25 cellular contexts compared by ENCODE assay signal in the genomic region with DNA sequence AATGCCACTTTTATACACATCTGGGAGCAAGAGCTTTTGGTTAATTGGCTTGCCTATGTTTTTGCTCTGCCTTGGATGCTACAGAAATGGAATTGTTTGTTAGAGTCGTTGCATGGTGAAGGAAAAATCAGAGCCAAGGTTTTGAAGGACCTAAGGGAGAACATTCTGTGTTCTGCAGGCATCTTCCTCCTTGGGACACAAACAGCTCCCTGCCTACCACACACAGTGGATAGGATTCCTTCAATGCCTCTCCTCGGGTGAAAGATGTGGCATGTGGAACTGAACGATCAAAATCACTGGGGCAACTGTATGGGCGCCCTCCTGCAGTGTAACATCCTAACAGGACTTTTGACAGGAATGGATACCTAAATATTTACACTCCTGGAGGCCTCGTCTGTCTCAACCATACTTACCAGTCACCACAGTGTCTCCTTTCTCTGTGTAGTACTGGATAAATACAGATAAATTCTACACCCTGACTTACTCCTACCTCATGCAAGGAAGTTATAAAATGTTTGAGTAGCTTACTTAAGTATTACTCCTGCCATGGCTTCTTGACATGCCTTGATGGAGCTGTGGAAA.
DNase-seq lines count a peak whose midpoint lies in the region; ATAC-seq and TF ChIP-seq lines count a peak whose summit lies in the region.
"Had no signal": no experiment of that assay in that cellular context is flagged by ENCODE, and none has a peak within 500 bp of the region (broad histone marks: within the 10 kb centered on the region; RNA-seq: fewer than 3 reads in every experiment).

No MANE protein-coding gene starts in this region.

- TF ChIP-seq EP300 in gastroesophageal sphincter (IDR thresholded peaks at IDR 0.05) = no peak

- peak overlapping the region; percentile 75 to 96 (median 87) for H3K27ac ChIP-seq in gastroesophageal sphincter
- peak overlapping the region; percentile 64 for H3K27ac ChIP-seq in stomach smooth muscle (ENCODE audit: low read length)
- H3K27ac ChIP-seq: heart right ventricle, suprapubic skin had no signal

- TF ChIP-seq POLR2A in gastroesophageal sphincter (IDR thresholded peaks at IDR 0.05) = no peak

- H3K9me3 Mint-ChIP-seq in activated T-cell treated with anti-CD3 and anti-CD28 coated beads, Interleukin-2, amount 50 U/mL, for 72 hours = peaks cover 0 to 2% of the 10 kb centered on the region in 2 donors
- peaks cover 3% of the 10 kb centered on the region for H3K9me3 Mint-ChIP-seq in activated T-cell treated with anti-CD3 and anti-CD28 coated beads, Interleukin-2, amount 50 U/mL, for 4 hours
- H3K9me3 Mint-ChIP-seq in activated T-helper 1 cell treated with anti-CD3 and anti-CD28 coated beads, Interleukin-12 subunit alpha, Interleukin-12 subunit beta, Interleukin-2, Interleukin-4 antibody, amounts not matched to agents 30 ng/mL and 10 ng/mL and 1 ng/mL, durations not matched to agents 14 hours and 24 hours and 36 hours = peaks cover 8% of the 10 kb centered on the region

- H3K27me3 Mint-ChIP-seq in activated T-cell treated with anti-CD3 and anti-CD28 coated beads, Interleukin-2, amount 50 U/mL, for 72 hours (ENCODE audit: low read depth) = no peaks in the 10 kb centered on the region
- no peaks in the 10 kb centered on the region for H3K27me3 Mint-ChIP-seq in activated T-cell treated with anti-CD3 and anti-CD28 coated beads, Interleukin-2, amount 50 U/mL, for 4 hours (ENCODE audit: low read depth)
- peaks cover 2% of the 10 kb centered on the region for H3K27me3 Mint-ChIP-seq in activated T-helper 1 cell treated with anti-CD3 and anti-CD28 coated beads, Interleukin-12 subunit alpha, Interleukin-12 subunit beta, Interleukin-2, Interleukin-4 antibody, amounts not matched to agents 30 ng/mL and 10 ng/mL and 1 ng/mL, durations not matched to agents 14 hours and 24 hours and 36 hours (ENCODE audit: insufficient read depth)
- H3K27me3 Mint-ChIP-seq: CD4-positive, CD25-positive, alpha-beta regulatory T cell had no signal

- TF ChIP-seq CTCF in gastroesophageal sphincter (IDR thresholded peaks at IDR 0.05) = no peak

- peak overlapping the region in 1 of 2 donors; percentile 58 for H3K4me3 Mint-ChIP-seq in activated T-cell treated with anti-CD3 and anti-CD28 coated beads, Interleukin-2, amount 50 U/mL, for 72 hours
- H3K4me3 Mint-ChIP-seq in activated T-cell treated with anti-CD3 and anti-CD28 coated beads, Interleukin-2, amount 50 U/mL, for 4 hours = no peak overlapping the region
- H3K4me3 Mint-ChIP-seq in activated T-helper 1 cell treated with anti-CD3 and anti-CD28 coated beads, Interleukin-12 subunit alpha, Interleukin-12 subunit beta, Interleukin-2, Interleukin-4 antibody, amounts not matched to agents 30 ng/mL and 10 ng/mL and 1 ng/mL, durations not matched to agents 14 hours and 24 hours and 36 hours = no peak overlapping the region
- H3K4me3 Mint-ChIP-seq: CD4-positive, CD25-positive, alpha-beta regulatory T cell; endodermal cell had no signal

- peaks cover 3 to 16% of the 10 kb centered on the region in 2 donors for H3K36me3 Mint-ChIP-seq in activated T-cell treated with anti-CD3 and anti-CD28 coated beads, Interleukin-2, amount 50 U/mL, for 72 hours (ENCODE audit: insufficient read depth in 2 of 2)
- peaks cover 15% of the 10 kb centered on the region for H3K36me3 Mint-ChIP-seq in activated T-cell treated with anti-CD3 and anti-CD28 coated beads, Interleukin-2, amount 50 U/mL, for 4 hours (ENCODE audit: insufficient read depth)
- H3K36me3 Mint-ChIP-seq in activated T-helper 1 cell treated with anti-CD3 and anti-CD28 coated beads, Interleukin-12 subunit alpha, Interleukin-12 subunit beta, Interleukin-2, Interleukin-4 antibody, amounts not matched to agents 30 ng/mL and 10 ng/mL and 1 ng/mL, durations not matched to agents 14 hours and 24 hours and 36 hours (ENCODE audit: low read depth) = peaks cover 27% of the 10 kb centered on the region

- H3K4me3 ChIP-seq in gastroesophageal sphincter (no peak overlapping the region), stomach smooth muscle (ENCODE audit: low read length in 2 of 2) (no peak overlapping the region)
- H3K4me3 ChIP-seq: heart right ventricle, prostate gland, suprapubic skin had no signal

- intact Hi-C loops in activated T-helper 1 cell treated with anti-CD3 and anti-CD28 coated beads, Interleukin-12 subunit alpha, Interleukin-12 subunit beta, Interleukin-2, Interleukin-4 antibody, amounts not matched to agents 30 ng/mL and 10 ng/mL and 1 ng/mL, durations not matched to agents 14 hours and 24 hours and 36 hours (cut with micrococcal nuclease) = loop anchor here (1.0 to 10.0 kb wide), 17 partner anchors 18 to 700 kb away; partner anchors contain the start of gene LPP

- no peaks in the 10 kb centered on the region for H3K9me3 ChIP-seq in gastroesophageal sphincter
- no peaks in the 10 kb centered on the region for H3K9me3 ChIP-seq in stomach smooth muscle (ENCODE audit: control insufficient read depth in 2 of 2, low read length in 2 of 2)
- H3K9me3 ChIP-seq: prostate gland, suprapubic skin had no signal

- peaks cover 0 to 11% of the 10 kb centered on the region in 2 donors for H3K36me3 ChIP-seq in gastroesophageal sphincter
- H3K36me3 ChIP-seq in stomach smooth muscle (ENCODE audit: control insufficient read depth in 2 of 2, insufficient read depth in 2 of 2, low read length in 2 of 2) = peaks cover 5 to 8% of the 10 kb centered on the region in 2 donors
- H3K36me3 ChIP-seq: prostate gland had no signal

- H3K4me1 Mint-ChIP-seq in activated T-cell treated with anti-CD3 and anti-CD28 coated beads, Interleukin-2, amount 50 U/mL, for 72 hours (ENCODE audit: low read depth) = peaks cover 63% of the 10 kb centered on the region
- H3K4me1 Mint-ChIP-seq in activated T-cell treated with anti-CD3 and anti-CD28 coated beads, Interleukin-2, amount 50 U/mL, for 4 hours (ENCODE audit: low read depth) = peaks cover 32% of the 10 kb centered on the region
- H3K4me1 Mint-ChIP-seq in activated T-helper 1 cell treated with anti-CD3 and anti-CD28 coated beads, Interleukin-12 subunit alpha, Interleukin-12 subunit beta, Interleukin-2, Interleukin-4 antibody, amounts not matched to agents 30 ng/mL and 10 ng/mL and 1 ng/mL, durations not matched to agents 14 hours and 24 hours and 36 hours (ENCODE audit: low read depth) = peaks cover 58% of the 10 kb centered on the region

- H3K27ac Mint-ChIP-seq in activated T-cell treated with anti-CD3 and anti-CD28 coated beads, Interleukin-2, amount 50 U/mL, for 72 hours = peak overlapping the region; percentile 55
- peak overlapping the region; percentile 89 for H3K27ac Mint-ChIP-seq in activated T-helper 1 cell treated with anti-CD3 and anti-CD28 coated beads, Interleukin-12 subunit alpha, Interleukin-12 subunit beta, Interleukin-2, Interleukin-4 antibody, amounts not matched to agents 30 ng/mL and 10 ng/mL and 1 ng/mL, durations not matched to agents 14 hours and 24 hours and 36 hours
- H3K27ac Mint-ChIP-seq: endodermal cell had no signal

- no peaks in the 10 kb centered on the region for H3K27me3 ChIP-seq in gastroesophageal sphincter
- no peaks in the 10 kb centered on the region for H3K27me3 ChIP-seq in stomach smooth muscle (ENCODE audit: control insufficient read depth in 1 of 2, insufficient read depth in 2 of 2, low read length in 2 of 2)
- H3K27me3 ChIP-seq: heart right ventricle, suprapubic skin had no signal

- DNase-seq in activated T-cell treated with anti-CD3 and anti-CD28 coated beads, Interleukin-2, amount 50 U/mL, for 72 hours = no peak
- DNase-seq in activated T-cell treated with anti-CD3 and anti-CD28 coated beads, Interleukin-2, amount 50 U/mL, for 4 hours = no peak
- DNase-seq in activated T-helper 1 cell treated with anti-CD3 and anti-CD28 coated beads, Interleukin-12 subunit alpha, Interleukin-12 subunit beta, Interleukin-2, Interleukin-4 antibody, amounts not matched to agents 30 ng/mL and 10 ng/mL and 1 ng/mL, durations not matched to agents 14 hours and 24 hours and 36 hours (ENCODE audit: low spot score) = no peak
- no peak for DNase-seq in NCI-H2171 treated with DMSO at 0.1 percent for 48 hours (lab: John Stamatoyannopoulos, UW)
- no peak for DNase-seq in NCI-H774 (lab: John Stamatoyannopoulos, UW)
- DNase-seq: activated CD4-positive, alpha-beta T cell treated with anti-CD3 and anti-CD28 coated beads for 1 hour; AML-193; Calu3; CD4-positive, CD25-positive, alpha-beta regulatory T cell; dermis blood vessel endothelial cell; DMS79 treated with DMSO at 0.1 percent for 48 hours; endodermal cell; foreskin melanocyte; GDM1; heart right ventricle; left ventricle myocardium superior; MV-4-11; NCI-H1436 treated with DMSO at 0.1 percent for 48 hours; NCI-H748 treated with DMSO at 0.1 percent for 48 hours; SIG-M5 had no signal

- no peak for ATAC-seq in activated T-cell treated with anti-CD3 and anti-CD28 coated beads, Interleukin-2, amount 50 U/mL, for 72 hours (replicated peaks in 1 of 2)
- no peak for ATAC-seq in activated T-cell treated with anti-CD3 and anti-CD28 coated beads, Interleukin-2, amount 50 U/mL, for 4 hours
- ATAC-seq in gastroesophageal sphincter (peak; percentile 79), GM19023 (IDR thresholded peaks at IDR 0.05; ENCODE audit: unreplicated experiment) (no peak)
- ATAC-seq: left ventricle myocardium superior had no signal

- 40 to 42% methylated on average over 4 of the region's 5 CpGs for WGBS in gastroesophageal sphincter (ENCODE audit: low coverage in 1 of 2), 2 donors

- H3K9ac ChIP-seq in stomach smooth muscle (ENCODE audit: low read length in 2 of 2) = no peak overlapping the region

- H3K4me1 ChIP-seq in gastroesophageal sphincter = peaks cover 15 to 81% (median 37%) of the 10 kb centered on the region in 3 donors
- H3K4me1 ChIP-seq in stomach smooth muscle (ENCODE audit: control insufficient read depth, insufficient read depth, low read length) = peaks cover 41% of the 10 kb centered on the region
